ENCODE assay signal across 1 cellular context in the genomic region with DNA sequence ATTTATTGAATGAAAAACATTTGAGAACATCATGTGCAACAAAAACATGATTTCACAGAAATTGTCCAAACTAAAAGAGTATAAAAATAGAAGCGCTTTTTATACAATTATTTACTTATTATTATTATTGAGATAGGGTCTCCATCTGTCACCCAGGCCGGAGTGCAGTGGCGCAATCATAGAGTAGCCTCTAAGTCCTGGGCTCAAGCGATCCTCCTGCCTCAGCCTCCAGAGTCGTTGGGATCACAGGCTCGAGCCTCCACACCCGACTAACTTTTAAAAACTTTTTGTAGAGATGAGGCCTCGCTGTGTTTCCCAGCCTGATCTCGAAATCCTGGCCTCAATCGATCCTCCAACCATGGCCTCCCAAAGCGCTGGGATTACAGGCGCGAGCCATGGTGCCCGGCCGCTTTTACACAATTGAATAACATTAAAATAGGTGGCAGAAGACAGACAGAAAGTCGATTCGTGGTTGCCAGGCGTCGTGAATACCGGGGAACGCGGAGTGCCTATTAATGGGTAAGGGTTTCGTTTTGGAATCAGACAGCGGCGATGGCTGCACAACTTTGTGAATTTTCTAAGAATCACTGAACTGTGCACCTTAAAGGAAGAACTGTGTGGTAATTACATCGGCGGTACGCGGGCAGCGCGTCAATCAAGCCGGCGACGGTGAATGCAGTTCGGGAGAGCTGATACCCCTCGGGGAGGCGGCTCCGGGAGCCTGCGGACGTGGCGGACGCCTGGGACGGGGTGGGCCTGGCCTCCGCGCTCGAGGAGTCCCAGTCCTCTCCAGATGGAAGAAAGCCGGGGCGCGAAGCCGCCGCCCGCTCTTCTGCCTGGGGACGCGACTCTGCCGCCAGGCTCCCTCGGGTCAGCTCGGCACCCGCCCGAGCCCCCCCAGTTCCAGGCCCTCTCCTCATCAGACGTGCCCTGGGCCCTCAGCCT.
A peak's percentile ranks its signal among the peaks of the same experiment; 100 is the strongest.
TF ChIP-seq lines count a peak whose summit lies in the region.

No MANE protein-coding gene starts in this region.

TF ChIP-seq in K562, 482 proteins besides CTCF, POLR2A, EP300 and RAD21 (continued from another document):
- TF ChIP-seq, protein P1, sequence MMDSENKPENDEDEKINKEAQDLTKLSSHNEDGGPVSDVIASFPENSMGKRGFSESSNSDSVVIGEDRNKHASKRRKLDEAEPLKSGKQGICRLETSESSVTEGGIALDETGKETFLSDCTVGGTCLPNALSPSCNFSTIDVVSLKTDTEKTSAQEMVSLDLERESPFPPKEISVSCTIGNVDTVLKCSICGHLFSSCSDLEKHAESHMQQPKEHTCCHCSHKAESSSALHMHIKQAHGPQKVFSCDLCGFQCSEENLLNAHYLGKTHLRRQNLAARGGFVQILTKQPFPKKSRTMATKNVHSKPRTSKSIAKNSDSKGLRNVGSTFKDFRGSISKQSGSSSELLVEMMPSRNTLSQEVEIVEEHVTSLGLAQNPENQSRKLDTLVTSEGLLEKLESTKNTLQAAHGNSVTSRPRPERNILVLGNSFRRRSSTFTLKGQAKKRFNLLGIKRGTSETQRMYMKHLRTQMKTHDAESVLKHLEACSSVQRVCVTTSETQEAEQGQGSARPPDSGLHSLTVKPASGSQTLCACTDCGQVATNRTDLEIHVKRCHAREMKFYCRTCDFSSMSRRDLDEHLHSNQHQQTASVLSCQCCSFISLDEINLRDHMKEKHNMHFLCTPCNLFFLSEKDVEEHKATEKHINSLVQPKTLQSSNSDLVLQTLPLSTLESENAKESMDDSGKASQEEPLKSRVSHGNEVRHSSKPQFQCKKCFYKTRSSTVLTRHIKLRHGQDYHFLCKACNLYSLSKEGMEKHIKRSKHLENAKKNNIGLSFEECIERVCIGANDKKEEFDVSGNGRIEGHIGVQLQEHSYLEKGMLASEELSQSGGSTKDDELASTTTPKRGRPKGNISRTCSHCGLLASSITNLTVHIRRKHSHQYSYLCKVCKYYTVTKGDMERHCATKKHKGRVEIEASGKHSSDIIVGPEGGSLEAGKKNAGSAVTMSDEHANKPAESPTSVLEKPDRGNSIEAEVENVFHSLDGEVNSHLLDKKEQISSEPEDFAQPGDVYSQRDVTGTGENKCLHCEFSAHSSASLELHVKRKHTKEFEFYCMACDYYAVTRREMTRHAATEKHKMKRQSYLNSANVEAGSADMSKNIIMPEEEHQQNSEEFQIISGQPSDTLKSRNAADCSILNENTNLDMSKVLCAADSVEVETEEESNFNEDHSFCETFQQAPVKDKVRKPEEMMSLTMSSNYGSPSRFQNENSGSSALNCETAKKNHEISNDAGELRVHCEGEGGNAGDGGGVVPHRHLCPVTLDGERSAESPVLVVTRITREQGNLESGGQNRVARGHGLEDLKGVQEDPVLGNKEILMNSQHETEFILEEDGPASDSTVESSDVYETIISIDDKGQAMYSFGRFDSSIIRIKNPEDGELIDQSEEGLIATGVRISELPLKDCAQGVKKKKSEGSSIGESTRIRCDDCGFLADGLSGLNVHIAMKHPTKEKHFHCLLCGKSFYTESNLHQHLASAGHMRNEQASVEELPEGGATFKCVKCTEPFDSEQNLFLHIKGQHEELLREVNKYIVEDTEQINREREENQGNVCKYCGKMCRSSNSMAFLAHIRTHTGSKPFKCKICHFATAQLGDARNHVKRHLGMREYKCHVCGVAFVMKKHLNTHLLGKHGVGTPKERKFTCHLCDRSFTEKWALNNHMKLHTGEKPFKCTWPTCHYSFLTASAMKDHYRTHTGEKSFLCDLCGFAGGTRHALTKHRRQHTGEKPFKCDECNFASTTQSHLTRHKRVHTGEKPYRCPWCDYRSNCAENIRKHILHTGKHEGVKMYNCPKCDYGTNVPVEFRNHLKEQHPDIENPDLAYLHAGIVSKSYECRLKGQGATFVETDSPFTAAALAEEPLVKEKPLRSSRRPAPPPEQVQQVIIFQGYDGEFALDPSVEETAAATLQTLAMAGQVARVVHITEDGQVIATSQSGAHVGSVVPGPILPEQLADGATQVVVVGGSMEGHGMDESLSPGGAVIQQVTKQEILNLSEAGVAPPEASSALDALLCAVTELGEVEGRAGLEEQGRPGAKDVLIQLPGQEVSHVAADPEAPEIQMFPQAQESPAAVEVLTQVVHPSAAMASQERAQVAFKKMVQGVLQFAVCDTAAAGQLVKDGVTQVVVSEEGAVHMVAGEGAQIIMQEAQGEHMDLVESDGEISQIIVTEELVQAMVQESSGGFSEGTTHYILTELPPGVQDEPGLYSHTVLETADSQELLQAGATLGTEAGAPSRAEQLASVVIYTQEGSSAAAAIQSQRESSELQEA (IDR thresholded peaks at IDR 0.05; ENCODE audit: low read depth), result peak; percentile 48; the same call in 1 of the 2 replicates
